In the genomic region with DNA sequence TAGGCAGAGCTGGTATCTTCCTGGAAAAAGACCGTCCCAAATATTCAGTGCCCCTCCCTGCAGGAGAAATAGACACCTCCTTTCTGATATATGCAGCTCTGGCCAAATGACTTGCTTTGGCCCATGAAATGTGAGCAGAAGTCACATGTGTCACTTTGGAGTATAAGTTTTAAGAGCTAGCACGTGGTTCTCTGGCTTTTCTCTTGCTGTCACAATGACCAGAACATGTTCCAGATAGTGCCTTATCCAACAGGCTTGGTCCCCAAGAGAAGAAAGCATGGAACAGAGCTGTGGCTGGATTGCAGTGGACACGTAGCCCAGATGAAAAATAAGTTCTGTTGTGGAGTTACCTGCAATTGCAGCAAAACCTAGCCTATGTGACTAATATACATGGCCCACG, we compare ENCODE assay signal across 1 cellular context.
TF ChIP-seq lines count a peak whose summit lies in the region.

No MANE protein-coding gene starts in this region.

TF ChIP-seq in SK-N-SH treated with all-trans-retinoic acid at 6 μM for 48 hours, 23 proteins besides CTCF, POLR2A, EP300 and RAD21:
- TF ChIP-seq ZC3H10 (CRISPR knock-in tag; IDR thresholded peaks at IDR 0.05) (no peak), TCF4 (CRISPR knock-in tag; IDR thresholded peaks at IDR 0.05; ENCODE audit: borderline replicate concordance) (no peak), ZFP30 (CRISPR knock-in tag; IDR thresholded peaks at IDR 0.05) (no peak), PPARA (CRISPR knock-in tag; IDR thresholded peaks at IDR 0.05; ENCODE audit: borderline replicate concordance) (no peak), ZNF8 (CRISPR knock-in tag; IDR thresholded peaks at IDR 0.05) (no peak), ZNF565 (CRISPR knock-in tag; conservative IDR thresholded peaks at IDR 0.05; ENCODE audit: low read depth) (no peak), ARNTL (CRISPR knock-in tag; IDR thresholded peaks at IDR 0.05; ENCODE audit: borderline replicate concordance, low read depth) (no peak), SNAI2 (CRISPR knock-in tag; IDR thresholded peaks at IDR 0.05) (no peak)
- TF ChIP-seq, protein P1, sequence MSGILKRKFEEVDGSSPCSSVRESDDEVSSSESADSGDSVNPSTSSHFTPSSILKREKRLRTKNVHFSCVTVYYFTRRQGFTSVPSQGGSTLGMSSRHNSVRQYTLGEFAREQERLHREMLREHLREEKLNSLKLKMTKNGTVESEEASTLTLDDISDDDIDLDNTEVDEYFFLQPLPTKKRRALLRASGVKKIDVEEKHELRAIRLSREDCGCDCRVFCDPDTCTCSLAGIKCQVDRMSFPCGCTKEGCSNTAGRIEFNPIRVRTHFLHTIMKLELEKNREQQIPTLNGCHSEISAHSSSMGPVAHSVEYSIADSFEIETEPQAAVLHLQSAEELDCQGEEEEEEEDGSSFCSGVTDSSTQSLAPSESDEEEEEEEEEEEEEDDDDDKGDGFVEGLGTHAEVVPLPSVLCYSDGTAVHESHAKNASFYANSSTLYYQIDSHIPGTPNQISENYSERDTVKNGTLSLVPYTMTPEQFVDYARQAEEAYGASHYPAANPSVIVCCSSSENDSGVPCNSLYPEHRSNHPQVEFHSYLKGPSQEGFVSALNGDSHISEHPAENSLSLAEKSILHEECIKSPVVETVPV (CRISPR knock-in tag; IDR thresholded peaks at IDR 0.05): no peak
- TF ChIP-seq, protein P2, sequence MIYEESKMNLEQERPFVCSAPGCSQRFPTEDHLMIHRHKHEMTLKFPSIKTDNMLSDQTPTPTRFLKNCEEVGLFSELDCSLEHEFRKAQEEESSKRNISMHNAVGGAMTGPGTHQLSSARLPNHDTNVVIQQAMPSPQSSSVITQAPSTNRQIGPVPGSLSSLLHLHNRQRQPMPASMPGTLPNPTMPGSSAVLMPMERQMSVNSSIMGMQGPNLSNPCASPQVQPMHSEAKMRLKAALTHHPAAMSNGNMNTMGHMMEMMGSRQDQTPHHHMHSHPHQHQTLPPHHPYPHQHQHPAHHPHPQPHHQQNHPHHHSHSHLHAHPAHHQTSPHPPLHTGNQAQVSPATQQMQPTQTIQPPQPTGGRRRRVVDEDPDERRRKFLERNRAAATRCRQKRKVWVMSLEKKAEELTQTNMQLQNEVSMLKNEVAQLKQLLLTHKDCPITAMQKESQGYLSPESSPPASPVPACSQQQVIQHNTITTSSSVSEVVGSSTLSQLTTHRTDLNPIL (CRISPR knock-in tag; IDR thresholded peaks at IDR 0.05; ENCODE audit: low read depth): no peak
- TF ChIP-seq, protein P3, sequence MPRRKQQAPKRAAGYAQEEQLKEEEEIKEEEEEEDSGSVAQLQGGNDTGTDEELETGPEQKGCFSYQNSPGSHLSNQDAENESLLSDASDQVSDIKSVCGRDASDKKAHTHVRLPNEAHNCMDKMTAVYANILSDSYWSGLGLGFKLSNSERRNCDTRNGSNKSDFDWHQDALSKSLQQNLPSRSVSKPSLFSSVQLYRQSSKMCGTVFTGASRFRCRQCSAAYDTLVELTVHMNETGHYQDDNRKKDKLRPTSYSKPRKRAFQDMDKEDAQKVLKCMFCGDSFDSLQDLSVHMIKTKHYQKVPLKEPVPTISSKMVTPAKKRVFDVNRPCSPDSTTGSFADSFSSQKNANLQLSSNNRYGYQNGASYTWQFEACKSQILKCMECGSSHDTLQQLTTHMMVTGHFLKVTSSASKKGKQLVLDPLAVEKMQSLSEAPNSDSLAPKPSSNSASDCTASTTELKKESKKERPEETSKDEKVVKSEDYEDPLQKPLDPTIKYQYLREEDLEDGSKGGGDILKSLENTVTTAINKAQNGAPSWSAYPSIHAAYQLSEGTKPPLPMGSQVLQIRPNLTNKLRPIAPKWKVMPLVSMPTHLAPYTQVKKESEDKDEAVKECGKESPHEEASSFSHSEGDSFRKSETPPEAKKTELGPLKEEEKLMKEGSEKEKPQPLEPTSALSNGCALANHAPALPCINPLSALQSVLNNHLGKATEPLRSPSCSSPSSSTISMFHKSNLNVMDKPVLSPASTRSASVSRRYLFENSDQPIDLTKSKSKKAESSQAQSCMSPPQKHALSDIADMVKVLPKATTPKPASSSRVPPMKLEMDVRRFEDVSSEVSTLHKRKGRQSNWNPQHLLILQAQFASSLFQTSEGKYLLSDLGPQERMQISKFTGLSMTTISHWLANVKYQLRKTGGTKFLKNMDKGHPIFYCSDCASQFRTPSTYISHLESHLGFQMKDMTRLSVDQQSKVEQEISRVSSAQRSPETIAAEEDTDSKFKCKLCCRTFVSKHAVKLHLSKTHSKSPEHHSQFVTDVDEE (CRISPR knock-in tag; IDR thresholded peaks at IDR 0.05): no peak
- TF ChIP-seq, protein P4, sequence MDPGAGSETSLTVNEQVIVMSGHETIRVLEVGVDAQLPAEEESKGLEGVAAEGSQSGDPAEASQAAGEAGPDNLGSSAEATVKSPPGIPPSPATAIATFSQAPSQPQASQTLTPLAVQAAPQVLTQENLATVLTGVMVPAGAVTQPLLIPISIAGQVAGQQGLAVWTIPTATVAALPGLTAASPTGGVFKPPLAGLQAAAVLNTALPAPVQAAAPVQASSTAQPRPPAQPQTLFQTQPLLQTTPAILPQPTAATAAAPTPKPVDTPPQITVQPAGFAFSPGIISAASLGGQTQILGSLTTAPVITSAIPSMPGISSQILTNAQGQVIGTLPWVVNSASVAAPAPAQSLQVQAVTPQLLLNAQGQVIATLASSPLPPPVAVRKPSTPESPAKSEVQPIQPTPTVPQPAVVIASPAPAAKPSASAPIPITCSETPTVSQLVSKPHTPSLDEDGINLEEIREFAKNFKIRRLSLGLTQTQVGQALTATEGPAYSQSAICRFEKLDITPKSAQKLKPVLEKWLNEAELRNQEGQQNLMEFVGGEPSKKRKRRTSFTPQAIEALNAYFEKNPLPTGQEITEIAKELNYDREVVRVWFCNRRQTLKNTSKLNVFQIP (CRISPR knock-in tag; IDR thresholded peaks at IDR 0.05; ENCODE audit: borderline replicate concordance, low read depth): no peak
